Comparison of ENCODE assay signal across 1 cellular context in the genomic region with DNA sequence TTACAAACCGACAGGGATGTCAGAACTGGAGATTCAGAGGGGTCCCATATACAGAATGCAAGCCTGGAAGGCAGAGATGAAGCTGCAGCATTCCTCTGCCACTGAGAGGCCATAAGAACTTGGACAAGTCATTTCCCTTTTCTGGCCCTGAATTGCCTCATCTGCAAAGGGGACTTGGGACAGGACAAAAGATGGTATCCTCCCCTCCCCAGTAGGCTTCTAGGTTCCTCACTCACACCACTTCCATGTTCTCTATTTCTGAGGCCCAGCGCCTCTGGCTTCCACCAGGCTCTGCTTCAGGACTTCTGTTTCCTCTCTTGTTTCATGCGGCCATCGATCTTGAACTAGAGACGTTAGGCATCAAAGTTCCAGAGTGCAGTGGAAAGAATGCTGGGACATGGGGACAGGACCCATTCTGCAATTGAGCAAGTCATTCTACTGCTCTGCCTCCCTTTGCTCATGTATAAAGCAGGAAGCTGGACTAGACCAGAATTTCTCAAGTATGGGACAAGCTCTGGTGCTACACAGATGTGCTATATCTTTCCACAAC.
TF ChIP-seq lines count a peak whose summit lies in the region.

No MANE protein-coding gene starts in this region.

TF ChIP-seq in H1, 55 proteins besides CTCF, POLR2A, EP300 and RAD21:
- no peak for TF ChIP-seq BCL11A (IDR thresholded peaks at IDR 0.05; ENCODE audit: low read depth in 2 of 2, low read length in 2 of 2)
- TF ChIP-seq HDAC6 (IDR thresholded peaks at IDR 0.05; ENCODE audit: low read depth, low read length) = no peak
- TF ChIP-seq CEBPB (IDR thresholded peaks at IDR 0.05; ENCODE audit: low read depth, low read length) = no peak
- no peak for TF ChIP-seq CHD1 (IDR thresholded peaks at IDR 0.05; ENCODE audit: low read depth, low read length)
- TF ChIP-seq KDM1A (IDR thresholded peaks at IDR 0.05; ENCODE audit: borderline replicate concordance, low read length) = no peak
- no peak for TF ChIP-seq JUND (IDR thresholded peaks at IDR 0.05; ENCODE audit: low read length)
- no peak for TF ChIP-seq RFX5 (IDR thresholded peaks at IDR 0.05; ENCODE audit: borderline replicate concordance, low read depth, low read length)
- TF ChIP-seq CREB1 (IDR thresholded peaks at IDR 0.05) = no peak
- TF ChIP-seq TAF1 (IDR thresholded peaks at IDR 0.05; ENCODE audit: low read depth, low read length) = no peak
- TF ChIP-seq CBX8 (IDR thresholded peaks at IDR 0.05; ENCODE audit: borderline replicate concordance, low read depth, low read length) = no peak
- no peak for TF ChIP-seq ATF2 (IDR thresholded peaks at IDR 0.05; ENCODE audit: low read length)
- no peak for TF ChIP-seq EZH2 (IDR thresholded peaks at IDR 0.05; ENCODE audit: low read depth, low read length, severe bottlenecking)
- TF ChIP-seq JUN (IDR thresholded peaks at IDR 0.05; ENCODE audit: low read depth, low read length) = no peak
- no peak for TF ChIP-seq KDM4A (IDR thresholded peaks at IDR 0.05; ENCODE audit: low read depth, low read length, severe bottlenecking)
TF ChIP-seq in H1: peak in this region for 0.
